1 cellular context compared by ENCODE assay signal in the genomic region with DNA sequence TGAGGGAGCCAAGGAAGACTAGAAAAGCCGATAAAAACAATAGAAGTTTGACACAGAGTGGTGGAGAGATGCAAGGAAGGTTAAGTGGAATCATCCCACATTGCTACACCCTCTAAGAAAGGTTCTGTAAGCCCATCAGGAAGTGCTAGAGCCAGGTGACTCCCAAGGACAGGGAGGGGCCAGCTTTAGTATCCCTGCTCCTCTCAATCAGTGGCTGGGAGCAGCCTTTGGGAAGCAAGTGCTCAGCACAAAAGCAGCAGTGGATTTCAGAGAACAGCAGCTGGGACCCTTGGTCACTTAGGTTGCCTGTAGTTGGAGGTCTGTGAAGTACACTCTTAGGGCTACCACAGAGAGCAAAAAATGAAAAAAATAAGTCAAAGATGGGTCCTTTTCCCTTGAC.
TF ChIP-seq lines count a peak whose summit lies in the region.

No MANE protein-coding gene starts in this region.

TF ChIP-seq in K562, 482 proteins besides CTCF, POLR2A, EP300 and RAD21:
- TF ChIP-seq ZNF165 (CRISPR knock-in tag; IDR thresholded peaks at IDR 0.05; ENCODE audit: borderline replicate concordance) (no peak), ZFX (CRISPR knock-in tag; IDR thresholded peaks at IDR 0.05) (no peak), BACH1 (tag; IDR thresholded peaks at IDR 0.05) (no peak), MCM2 (IDR thresholded peaks at IDR 0.05; ENCODE audit: low read depth) (no peak), HOXB6 (CRISPR knock-in tag; IDR thresholded peaks at IDR 0.05; ENCODE audit: borderline replicate concordance) (no peak), JUN (IDR thresholded peaks at IDR 0.05; ENCODE audit: borderline replicate concordance, low read depth, low read length) (no peak), JUN (CRISPR knock-in tag; IDR thresholded peaks at IDR 0.05; ENCODE audit: borderline replicate concordance) (no peak), ATF7 (IDR thresholded peaks at IDR 0.05) (no peak), HNRNPL (IDR thresholded peaks at IDR 0.05; ENCODE audit: low read depth, low read length) (no peak), LARP7 (IDR thresholded peaks at IDR 0.05) (no peak), HDAC6 (IDR thresholded peaks at IDR 0.05; ENCODE audit: low read depth, low read length) (no peak), POLR3G (IDR thresholded peaks at IDR 0.05; ENCODE audit: extremely low read depth, insufficient read length, insufficient replicate concordance) (no peak), TARDBP (IDR thresholded peaks at IDR 0.05) (no peak), SIN3A (IDR thresholded peaks at IDR 0.05; ENCODE audit: borderline replicate concordance in 2 of 2, control insufficient read depth in 1 of 2, low read depth in 2 of 2, low read length in 2 of 2) (no peak), ILK (tag; IDR thresholded peaks at IDR 0.05; ENCODE audit: borderline replicate concordance, low read depth) (no peak), HMG20B (CRISPR knock-in tag; IDR thresholded peaks at IDR 0.05) (no peak), GATAD2B (IDR thresholded peaks at IDR 0.05; ENCODE audit: borderline replicate concordance) (no peak), CEBPG (CRISPR knock-in tag; IDR thresholded peaks at IDR 0.05) (no peak), CEBPG (tag; conservative IDR thresholded peaks at IDR 0.05 in 1 of 2, IDR thresholded peaks at IDR 0.05 in 1 of 2) (no peak)
